20 cellular contexts compared by ENCODE assay signal in the genomic region with DNA sequence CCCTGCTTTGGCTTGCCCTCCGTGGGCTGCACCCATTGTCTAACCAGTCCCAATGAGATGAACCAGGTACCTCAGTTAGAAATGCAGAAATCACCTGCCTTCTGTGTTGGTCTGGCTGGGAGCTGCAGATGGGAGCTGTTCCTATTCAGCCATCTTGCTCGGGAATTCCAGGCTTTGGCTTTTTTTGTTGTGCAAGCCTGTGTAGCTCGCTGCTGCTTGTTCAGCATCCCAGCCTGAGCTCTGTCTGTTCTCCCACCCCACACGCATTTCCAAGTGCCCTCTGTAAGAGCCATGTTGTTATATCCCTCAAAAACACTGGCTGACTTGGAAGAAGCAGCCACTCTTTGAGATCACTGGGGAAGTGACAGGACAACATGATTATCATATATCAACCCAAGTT.
"Had no signal": no experiment of that assay in that cellular context is flagged by ENCODE, and none has a peak within 500 bp of the region (broad histone marks: within the 10 kb centered on the region; RNA-seq: fewer than 3 reads in every experiment).

No MANE protein-coding gene starts in this region.

- H3K4me1 ChIP-seq: colonic mucosa, esophagus squamous epithelium, left lung, lower lobe of right lung, spleen, upper lobe of right lung, vagina had no signal

- H3K9me3 Mint-ChIP-seq: stimulated activated naive CD8-positive, alpha-beta T cell treated with anti-CD3 and anti-CD28 coated beads, Interleukin-15, Interleukin-2, amounts not matched to agents 100 ng/mL and 50 ng/mL, for 24 hours had no signal

- H3K36me3 Mint-ChIP-seq: memory B cell; stimulated activated memory B cell treated with anti-CD40 and anti-IgM and Interleukin-4, amounts not matched to agents 10 μg/mL and 1 μg/mL and 100 μg/mL, for 72 hours had no signal

- H3K27me3 Mint-ChIP-seq: memory B cell; stimulated activated memory B cell treated with anti-CD40 and anti-IgM and Interleukin-4, amounts not matched to agents 10 μg/mL and 1 μg/mL and 100 μg/mL, for 72 hours; stimulated activated naive CD8-positive, alpha-beta T cell treated with anti-CD3 and anti-CD28 coated beads, Interleukin-15, Interleukin-2, amounts not matched to agents 100 ng/mL and 50 ng/mL, for 24 hours had no signal

- H3K4me3 Mint-ChIP-seq: memory B cell; mesothelial cell of epicardium; nephron; stimulated activated memory B cell treated with anti-CD40 and anti-IgM and Interleukin-4, amounts not matched to agents 10 μg/mL and 1 μg/mL and 100 μg/mL, for 72 hours; stimulated activated naive CD8-positive, alpha-beta T cell treated with anti-CD3 and anti-CD28 coated beads, Interleukin-15, Interleukin-2, amounts not matched to agents 100 ng/mL and 50 ng/mL, for 24 hours had no signal

- DNase-seq: colonic mucosa; dermis blood vessel endothelial cell; esophagus squamous epithelium; foreskin fibroblast; islet precursor cell; left lung; lower lobe of right lung; spleen; stimulated activated CD4-positive, alpha-beta T cell treated with anti-CD3 and anti-CD28 coated beads, Interleukin-15, amount 100 ng/mL, for 24 hours; stimulated activated CD4-positive, alpha-beta T cell treated with anti-CD3 and anti-CD28 coated beads, Interleukin-1b, Interleukin-23, amount 100 ng/mL, for 48 hours; stimulated activated CD4-positive, alpha-beta T cell treated with anti-CD3 and anti-CD28 coated beads, Interleukin-4, amount 100 ng/mL, for 24 hours; tibial artery; upper lobe of right lung had no signal

- H3K4me3 ChIP-seq: colonic mucosa, esophagus squamous epithelium, left lung, lower lobe of right lung, spleen, tibial artery, upper lobe of right lung, vagina had no signal

- H3K36me3 ChIP-seq: colonic mucosa, esophagus squamous epithelium, left lung, lower lobe of right lung, neutrophil, spleen, tibial artery, upper lobe of right lung, vagina had no signal

- H3K27ac ChIP-seq: colonic mucosa, esophagus squamous epithelium, left lung, lower lobe of right lung, neutrophil, spleen, tibial artery, upper lobe of right lung, vagina had no signal

- H3K4me1 Mint-ChIP-seq: memory B cell; mesothelial cell of epicardium; nephron; stimulated activated memory B cell treated with anti-CD40 and anti-IgM and Interleukin-4, amounts not matched to agents 10 μg/mL and 1 μg/mL and 100 μg/mL, for 72 hours had no signal

- H3K9me3 ChIP-seq: colonic mucosa, esophagus squamous epithelium, left lung, lower lobe of right lung, neutrophil, spleen, tibial artery, upper lobe of right lung, vagina had no signal

- H3K27ac Mint-ChIP-seq: memory B cell; mesothelial cell of epicardium; nephron; stimulated activated memory B cell treated with anti-CD40 and anti-IgM and Interleukin-4, amounts not matched to agents 10 μg/mL and 1 μg/mL and 100 μg/mL, for 72 hours; stimulated activated naive CD8-positive, alpha-beta T cell treated with anti-CD3 and anti-CD28 coated beads, Interleukin-15, Interleukin-2, amounts not matched to agents 100 ng/mL and 50 ng/mL, for 24 hours had no signal

- H3K27me3 ChIP-seq: colonic mucosa, left lung, neutrophil, tibial artery, upper lobe of right lung, vagina had no signal
